36 cellular contexts compared by ENCODE assay signal in the genomic region with DNA sequence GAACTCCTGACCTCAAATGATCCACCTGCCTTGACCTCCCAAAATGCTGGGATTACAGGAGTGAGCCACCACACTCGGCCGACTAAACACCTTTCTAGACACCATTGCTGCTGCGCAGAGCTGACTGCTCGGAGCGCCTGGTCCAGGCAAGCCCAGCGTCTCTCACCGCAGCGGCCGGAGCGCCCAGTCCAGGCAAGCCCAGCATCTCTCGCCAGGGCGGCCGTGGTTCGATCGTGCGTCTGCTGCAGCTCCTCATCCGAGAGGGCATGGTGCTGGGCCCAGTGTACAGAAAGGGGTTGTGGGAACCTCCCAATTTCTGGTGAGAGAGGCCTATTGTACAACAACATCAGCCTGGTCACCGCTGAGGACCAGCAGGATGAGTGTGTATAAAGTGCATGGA.
"Had no signal": no experiment of that assay in that cellular context is flagged by ENCODE, and none has a peak within 500 bp of the region (broad histone marks: within the 10 kb centered on the region; RNA-seq: fewer than 3 reads in every experiment).

No MANE protein-coding gene starts in this region.

- H3K27me3 Mint-ChIP-seq: activated naive CD4-positive, alpha-beta T cell treated with anti-CD3 and anti-CD28 coated beads, Interleukin-2, amount 50 U/mL, for 24 hours; activated naive CD8-positive, alpha-beta T cell; activated naive CD8-positive, alpha-beta T cell treated with anti-CD3 and anti-CD28 coated beads for 36 hours; activated naive CD8-positive, alpha-beta T cell treated with anti-CD3 and anti-CD28 coated beads, Interleukin-2, amount 10 ng/mL, durations not matched to agents 7 days and 5 days; activated naive CD8-positive, alpha-beta T cell treated with anti-CD3 and anti-CD28 coated beads, Interleukin-2, amount 50 U/mL, for 24 hours; central memory CD8-positive, alpha-beta T cell had no signal

- H3K27ac Mint-ChIP-seq: activated naive CD4-positive, alpha-beta T cell treated with anti-CD3 and anti-CD28 coated beads for 36 hours; activated naive CD4-positive, alpha-beta T cell treated with anti-CD3 and anti-CD28 coated beads, Interleukin-2, amount 10 ng/mL, durations not matched to agents 7 days and 5 days; activated naive CD4-positive, alpha-beta T cell treated with anti-CD3 and anti-CD28 coated beads, Interleukin-2, amount 50 U/mL, for 24 hours; activated naive CD4-positive, alpha-beta T cell treated with anti-CD3 and anti-CD28 coated beads, Interleukin-2, amount 50 U/mL, for 72 hours; activated naive CD8-positive, alpha-beta T cell; activated naive CD8-positive, alpha-beta T cell treated with anti-CD3 and anti-CD28 coated beads for 36 hours; activated naive CD8-positive, alpha-beta T cell treated with anti-CD3 and anti-CD28 coated beads, Interleukin-2, amount 10 ng/mL, durations not matched to agents 7 days and 5 days; activated naive CD8-positive, alpha-beta T cell treated with anti-CD3 and anti-CD28 coated beads, Interleukin-2, amount 50 U/mL, for 24 hours; activated T-cell treated with anti-CD3 and anti-CD28 coated beads, Interleukin-2, amount 50 U/mL, for 24 hours; activated T-cell treated with anti-CD3 and anti-CD28 coated beads, Interleukin-2, amount 50 U/mL, for 72 hours; activated T-helper 1 cell treated with anti-CD3 and anti-CD28 coated beads, Interleukin-12 subunit alpha, Interleukin-12 subunit beta, Interleukin-2, Interleukin-4 antibody, amounts not matched to agents 30 ng/mL and 10 ng/mL and 1 ng/mL, durations not matched to agents 14 hours and 24 hours and 36 hours; activated T-helper 17 cell treated with anti-CD3 and anti-CD28 coated beads, Interleukin-2, amount 50 U/mL, for 72 hours; activated T-helper 2 cell treated with anti-CD3 and anti-CD28 coated beads, Interferon-gamma antibody, Interleukin-2, Interleukin-4, amounts not matched to agents 10 μg/mL and 5 μg/mL and 100 μg/mL, durations not matched to agents 14 hours and 24 hours and 36 hours; brain had no signal

- H3K4me3 ChIP-seq: adrenal gland, ascending aorta, body of pancreas, breast epithelium, cardiac muscle cell had no signal

- H3K4me3 Mint-ChIP-seq: activated naive CD4-positive, alpha-beta T cell treated with anti-CD3 and anti-CD28 coated beads for 36 hours; activated naive CD4-positive, alpha-beta T cell treated with anti-CD3 and anti-CD28 coated beads, Interleukin-2, amount 10 ng/mL, durations not matched to agents 7 days and 5 days; activated naive CD4-positive, alpha-beta T cell treated with anti-CD3 and anti-CD28 coated beads, Interleukin-2, amount 50 U/mL, for 24 hours; activated naive CD8-positive, alpha-beta T cell; activated naive CD8-positive, alpha-beta T cell treated with anti-CD3 and anti-CD28 coated beads for 36 hours; activated naive CD8-positive, alpha-beta T cell treated with anti-CD3 and anti-CD28 coated beads, Interleukin-2, amount 10 ng/mL, durations not matched to agents 7 days and 5 days; activated naive CD8-positive, alpha-beta T cell treated with anti-CD3 and anti-CD28 coated beads, Interleukin-2, amount 50 U/mL, for 24 hours; activated T-cell treated with anti-CD3 and anti-CD28 coated beads, Interleukin-2, amount 50 U/mL, for 24 hours; activated T-cell treated with anti-CD3 and anti-CD28 coated beads, Interleukin-2, amount 50 U/mL, for 4 hours; activated T-cell treated with anti-CD3 and anti-CD28 coated beads, Interleukin-2, amount 50 U/mL, for 72 hours; activated T-helper 1 cell treated with anti-CD3 and anti-CD28 coated beads, Interleukin-12 subunit alpha, Interleukin-12 subunit beta, Interleukin-2, Interleukin-4 antibody, amounts not matched to agents 30 ng/mL and 10 ng/mL and 1 ng/mL, durations not matched to agents 14 hours and 24 hours and 36 hours; activated T-helper 17 cell treated with anti-CD3 and anti-CD28 coated beads, Interleukin-2, amount 50 U/mL, for 72 hours; brain; central memory CD8-positive, alpha-beta T cell had no signal

- H3K4me1 Mint-ChIP-seq: activated naive CD4-positive, alpha-beta T cell treated with anti-CD3 and anti-CD28 coated beads, Interleukin-2, amount 50 U/mL, for 24 hours; activated naive CD8-positive, alpha-beta T cell treated with anti-CD3 and anti-CD28 coated beads for 36 hours; central memory CD8-positive, alpha-beta T cell had no signal

- ATAC-seq: activated naive CD4-positive, alpha-beta T cell treated with anti-CD3 and anti-CD28 coated beads, Interleukin-2, amount 50 U/mL, for 72 hours; activated naive CD8-positive, alpha-beta T cell treated with anti-CD3 and anti-CD28 coated beads, Interleukin-2, amount 50 U/mL, for 24 hours; activated T-cell treated with anti-CD3 and anti-CD28 coated beads, Interleukin-2, amount 50 U/mL, for 4 hours; activated T-cell treated with anti-CD3 and anti-CD28 coated beads, Interleukin-2, amount 50 U/mL, for 72 hours; activated T-helper 17 cell treated with anti-CD3 and anti-CD28 coated beads, Interleukin-2, amount 50 U/mL, for 72 hours; body of pancreas had no signal

- H3K9me3 Mint-ChIP-seq: activated naive CD4-positive, alpha-beta T cell treated with anti-CD3 and anti-CD28 coated beads for 36 hours; activated naive CD4-positive, alpha-beta T cell treated with anti-CD3 and anti-CD28 coated beads, Interleukin-2, amount 50 U/mL, for 24 hours; activated naive CD4-positive, alpha-beta T cell treated with anti-CD3 and anti-CD28 coated beads, Interleukin-2, amount 50 U/mL, for 72 hours; activated naive CD8-positive, alpha-beta T cell treated with anti-CD3 and anti-CD28 coated beads for 36 hours; activated naive CD8-positive, alpha-beta T cell treated with anti-CD3 and anti-CD28 coated beads, Interleukin-2, amount 10 ng/mL, durations not matched to agents 7 days and 5 days; activated naive CD8-positive, alpha-beta T cell treated with anti-CD3 and anti-CD28 coated beads, Interleukin-2, amount 50 U/mL, for 24 hours; activated T-cell treated with anti-CD3 and anti-CD28 coated beads, Interleukin-2, amount 50 U/mL, for 24 hours; activated T-cell treated with anti-CD3 and anti-CD28 coated beads, Interleukin-2, amount 50 U/mL, for 4 hours; activated T-helper 1 cell treated with anti-CD3 and anti-CD28 coated beads, Interleukin-12 subunit alpha, Interleukin-12 subunit beta, Interleukin-2, Interleukin-4 antibody, amounts not matched to agents 30 ng/mL and 10 ng/mL and 1 ng/mL, durations not matched to agents 14 hours and 24 hours and 36 hours; activated T-helper 17 cell treated with anti-CD3 and anti-CD28 coated beads, Interleukin-2, amount 50 U/mL, for 72 hours; activated T-helper 2 cell treated with anti-CD3 and anti-CD28 coated beads, Interferon-gamma antibody, Interleukin-2, Interleukin-4, amounts not matched to agents 10 μg/mL and 5 μg/mL and 100 μg/mL, durations not matched to agents 14 hours and 24 hours and 36 hours; central memory CD8-positive, alpha-beta T cell had no signal

- H3K36me3 ChIP-seq: adrenal gland, ascending aorta, brain microvascular endothelial cell, breast epithelium, cardiac muscle cell had no signal

- H3K27ac ChIP-seq: adrenal gland, ascending aorta, body of pancreas, brain microvascular endothelial cell, breast epithelium, cardiac muscle cell had no signal

- DNase-seq: activated effector memory CD4-positive, alpha-beta T cell treated with anti-CD3 and anti-CD28 coated beads, Interleukin-2, amount 50 U/mL, for 16 hours; activated effector memory CD4-positive, alpha-beta T cell treated with Interleukin-2 at 50 U/mL for 16 hours; activated gamma-delta T cell; activated gamma-delta T cell treated with Interleukin-2 at 50 U/mL for 16 hours; activated naive CD4-positive, alpha-beta T cell; activated naive CD4-positive, alpha-beta T cell treated with anti-CD3 and anti-CD28 coated beads for 36 hours; activated naive CD4-positive, alpha-beta T cell treated with anti-CD3 and anti-CD28 coated beads, Interleukin-2, amount 10 ng/mL, durations not matched to agents 7 days and 5 days; activated naive CD4-positive, alpha-beta T cell treated with anti-CD3 and anti-CD28 coated beads, Interleukin-2, amount 50 U/mL, for 16 hours; activated naive CD4-positive, alpha-beta T cell treated with Interleukin-2 at 50 U/mL for 16 hours; activated naive CD8-positive, alpha-beta T cell treated with anti-CD3 and anti-CD28 coated beads for 36 hours; activated naive CD8-positive, alpha-beta T cell treated with anti-CD3 and anti-CD28 coated beads, Interleukin-2, amount 10 ng/mL, durations not matched to agents 7 days and 5 days; activated naive CD8-positive, alpha-beta T cell treated with anti-CD3 and anti-CD28 coated beads, Interleukin-2, amount 50 U/mL, for 24 hours; activated T-cell treated with anti-CD3 and anti-CD28 coated beads for 4 hours; activated T-cell treated with anti-CD3 and anti-CD28 coated beads, Interleukin-2, amount 50 U/mL, for 1 hour; activated T-cell treated with anti-CD3 and anti-CD28 coated beads, Interleukin-2, amount 50 U/mL, for 24 hours; activated T-cell treated with anti-CD3 and anti-CD28 coated beads, Interleukin-2, amount 50 U/mL, for 4 hours; activated T-cell treated with anti-CD3 and anti-CD28 coated beads, Interleukin-2, amount 50 U/mL, for 48 hours; activated T-cell treated with anti-CD3 and anti-CD28 coated beads, Interleukin-2, amount 50 U/mL, for 72 hours; adrenal gland; amniotic stem cell; anterior cingulate cortex; body of pancreas; brain microvascular endothelial cell; central memory CD4-positive, alpha-beta T cell; cerebellar nuclear complex had no signal

- H3K36me3 Mint-ChIP-seq: activated naive CD4-positive, alpha-beta T cell treated with anti-CD3 and anti-CD28 coated beads, Interleukin-2, amount 10 ng/mL, durations not matched to agents 7 days and 5 days; activated naive CD4-positive, alpha-beta T cell treated with anti-CD3 and anti-CD28 coated beads, Interleukin-2, amount 50 U/mL, for 24 hours; activated naive CD4-positive, alpha-beta T cell treated with anti-CD3 and anti-CD28 coated beads, Interleukin-2, amount 50 U/mL, for 72 hours; activated naive CD8-positive, alpha-beta T cell; activated naive CD8-positive, alpha-beta T cell treated with anti-CD3 and anti-CD28 coated beads for 36 hours; activated naive CD8-positive, alpha-beta T cell treated with anti-CD3 and anti-CD28 coated beads, Interleukin-2, amount 10 ng/mL, durations not matched to agents 7 days and 5 days; brain had no signal

- H3K27me3 ChIP-seq: adrenal gland, ascending aorta, body of pancreas, brain microvascular endothelial cell, breast epithelium, cardiac muscle cell had no signal

- H3K4me1 ChIP-seq: adrenal gland, ascending aorta, body of pancreas, breast epithelium had no signal

- H3K9me3 ChIP-seq: adrenal gland, ascending aorta, body of pancreas, breast epithelium had no signal
